19 cellular contexts compared by ENCODE assay signal in the genomic region with DNA sequence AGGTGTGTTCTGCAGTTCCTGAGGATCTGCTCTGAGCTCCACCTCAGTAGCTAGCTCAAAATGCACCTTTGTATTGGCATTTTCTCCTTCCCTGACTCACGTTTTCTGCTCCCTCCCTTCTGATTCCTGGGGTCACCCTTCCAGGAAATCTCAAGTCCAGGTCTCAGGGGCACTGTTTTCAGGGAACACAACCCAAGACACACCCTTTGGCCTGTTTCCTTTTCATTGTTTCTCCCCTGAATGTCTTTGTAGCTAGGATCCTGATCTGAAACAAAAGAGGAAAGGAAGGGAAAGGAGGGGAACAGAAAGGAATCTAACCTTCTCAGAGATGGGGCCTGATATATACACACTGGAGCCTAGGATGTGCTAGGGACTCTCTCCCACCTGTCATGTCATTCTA. TPM values are rescaled to one million over a fixed set of nuclear protein-coding genes. Genes with fewer than 3 reads are reported as not detected.
A peak's percentile ranks its signal among the peaks of the same experiment; 100 is the strongest.
DNase-seq lines count a peak whose midpoint lies in the region; ATAC-seq and TF ChIP-seq lines count a peak whose summit lies in the region.
"Had no signal": no experiment of that assay in that cellular context is flagged by ENCODE, and none has a peak within 500 bp of the region (broad histone marks: within the 10 kb centered on the region; RNA-seq: fewer than 3 reads in every experiment).

No MANE protein-coding gene starts in this region.

- no peak overlapping the region for H3K4me2 ChIP-seq in H9 (ENCODE audit: insufficient read depth, insufficient read length, low read length)
- H3K4me2 ChIP-seq: BLaER1 treated with 17β-estradiol and CSF1 and Interleukin-3, amounts not matched to agents 10 nM and 100 nM; GM23338 had no signal

- H3K79me2 ChIP-seq in H9 (ENCODE audit: insufficient read depth, low read length) = no peaks in the 10 kb centered on the region

- H3K4me1 ChIP-seq in left ventricle myocardium inferior (peaks cover 17% of the 10 kb centered on the region), right atrium auricular region (no peaks in the 10 kb centered on the region), H9 (ENCODE audit: insufficient read depth, low read length) (no peaks in the 10 kb centered on the region), lower lobe of right lung (peaks cover 10% of the 10 kb centered on the region), skeletal muscle tissue (ENCODE audit: control insufficient read depth in 3 of 3, insufficient read depth in 3 of 3, low read length in 3 of 3) (peaks cover 0 to 4% (median 0%) of the 10 kb centered on the region in 3 donors)

- H3K4me3 ChIP-seq in left ventricle myocardium inferior = no peak overlapping the region
- no peak overlapping the region for H3K4me3 ChIP-seq in right atrium auricular region
- no peak overlapping the region for H3K4me3 ChIP-seq in lower lobe of right lung
- no peak overlapping the region for H3K4me3 ChIP-seq in skeletal muscle tissue (ENCODE audit: low read length in 3 of 3)
- H3K4me3 ChIP-seq in H7 (ENCODE audit: insufficient read depth, low read depth, low read length) = no peak overlapping the region
- H3K4me3 ChIP-seq: BLaER1 treated with 17β-estradiol and CSF1 and Interleukin-3, amounts not matched to agents 10 nM and 100 nM; GM23338 had no signal

- H3K4me3 Mint-ChIP-seq in H9 = no peak overlapping the region
- H3K4me3 Mint-ChIP-seq: B cell; CD8-positive, alpha-beta T cell; GM23338 had no signal

- no peak overlapping the region for H3K23ac ChIP-seq in H9 (ENCODE audit: insufficient read length, low read depth, low read length)

- H3K4me1 Mint-ChIP-seq in H9 = peaks cover 0 to 6% of the 10 kb centered on the region in 2 experiments; a peak in 2 of 4 replicates
- H3K4me1 Mint-ChIP-seq: B cell, GM23338 had no signal

- H3K23me2 ChIP-seq in H9 (ENCODE audit: insufficient read length, low read depth, low read length, poor library complexity, severe bottlenecking) = no peaks in the 10 kb centered on the region

- no peak for DNase-seq in left ventricle myocardium inferior
- DNase-seq in right atrium auricular region (ENCODE audit: low spot score) = no peak
- DNase-seq in H9 = no peak
- DNase-seq in lower lobe of right lung = no peak
- no peak for DNase-seq in H7
- no peak for DNase-seq in stimulated activated CD8-positive, alpha-beta memory T cell treated with anti-CD3 and anti-CD28 coated beads, Interleukin-4, amount 100 ng/mL, for 48 hours
- DNase-seq: CD8-positive, alpha-beta T cell; COR-L47; DMS 273 treated with DMSO at 0.1 percent for 48 hours; DMS53; DND-41; EL had no signal

- H2BK120ac ChIP-seq in H9 (ENCODE audit: low read depth, low read length, poor library complexity, severe bottlenecking) = no peak overlapping the region

- no peak overlapping the region for H2BK12ac ChIP-seq in H9 (ENCODE audit: insufficient read length, low read depth, low read length)

- H2AFZ ChIP-seq in H9 (ENCODE audit: low read length) = peak overlapping the region; percentile 23

- no peak overlapping the region for H4K8ac ChIP-seq in H9 (replicated peaks; ENCODE audit: insufficient read length, low read depth, low read length)

- no peak overlapping the region for H3K56ac ChIP-seq in H9 (ENCODE audit: insufficient read length, low read depth, low read length)

- no peaks in the 10 kb centered on the region for H3K36me3 ChIP-seq in left ventricle myocardium inferior
- no peaks in the 10 kb centered on the region for H3K36me3 ChIP-seq in right atrium auricular region
- no peaks in the 10 kb centered on the region for H3K36me3 ChIP-seq in lower lobe of right lung
- H3K36me3 ChIP-seq in skeletal muscle tissue (ENCODE audit: control insufficient read depth in 3 of 3, insufficient read depth in 3 of 3, low read length in 3 of 3) = no peaks in the 10 kb centered on the region
- no peaks in the 10 kb centered on the region for H3K36me3 ChIP-seq in H7 (replicated peaks; ENCODE audit: control insufficient read depth, insufficient read depth, low read length)
- H3K36me3 ChIP-seq: BLaER1 treated with 17β-estradiol and CSF1 and Interleukin-3, amounts not matched to agents 10 nM and 100 nM had no signal

- peak overlapping the region; percentile 71 for H3K27ac ChIP-seq in left ventricle myocardium inferior (replicated peaks)
- peak overlapping the region in 1 of 2 donors; percentile 0 for H3K27ac ChIP-seq in right atrium auricular region
- no peak overlapping the region for H3K27ac ChIP-seq in H9 (ENCODE audit: insufficient read length, low read depth, low read length)
- H3K27ac ChIP-seq in lower lobe of right lung = peak overlapping the region; percentile 53
- H3K27ac ChIP-seq in skeletal muscle tissue (ENCODE audit: low read depth, low read length) = peak overlapping the region; percentile 47
- H3K27ac ChIP-seq: BLaER1 treated with 17β-estradiol and CSF1 and Interleukin-3, amounts not matched to agents 10 nM and 100 nM had no signal

- no peak overlapping the region for H2BK5ac ChIP-seq in H9 (ENCODE audit: insufficient read length, low read length)

- peak overlapping the region in 1 of 3 experiments; percentile 43; a peak in 2 of 7 replicates for H3K27ac Mint-ChIP-seq in H9
- H3K27ac Mint-ChIP-seq: B cell; CD8-positive, alpha-beta T cell; GM23338 had no signal

- H2AK5ac ChIP-seq in H9 (ENCODE audit: insufficient read length, low read length) = no peak overlapping the region

- H3K79me1 ChIP-seq in H9 (ENCODE audit: insufficient read depth, low read depth, low read length, poor library complexity, severe bottlenecking) = no peaks in the 10 kb centered on the region

- H2BK20ac ChIP-seq in H9 (ENCODE audit: low read depth, low read length, poor library complexity, severe bottlenecking) = no peak overlapping the region

- no peak overlapping the region for H2BK15ac ChIP-seq in H9 (ENCODE audit: low read depth, low read length)

- H4K91ac ChIP-seq in H9 (ENCODE audit: insufficient read length, low read depth, low read length) = no peak overlapping the region

- intact Hi-C loops in left ventricle myocardium inferior (cut with micrococcal nuclease) (no loop called here), lower lobe of right lung (cut with DNase I) (no loop called here)

- H4K5ac ChIP-seq in H9 (ENCODE audit: insufficient read length, low read depth, low read length) = no peak overlapping the region

- H3K27me3 Mint-ChIP-seq in H9 (ENCODE audit: low read depth) = peaks cover 85% of the 10 kb centered on the region

- no peaks in the 10 kb centered on the region for H4K20me1 ChIP-seq in H9 (ENCODE audit: control insufficient read depth, insufficient read depth, insufficient read length)
- H4K20me1 ChIP-seq: BLaER1 treated with 17β-estradiol and CSF1 and Interleukin-3, amounts not matched to agents 10 nM and 100 nM had no signal

- no peak overlapping the region for H3K18ac ChIP-seq in H9 (ENCODE audit: insufficient read length, low read depth, low read length)

- no peaks in the 10 kb centered on the region for H3K36me3 Mint-ChIP-seq in H9 (ENCODE audit: insufficient read depth in 1 of 3, low read depth in 3 of 3)
- H3K36me3 Mint-ChIP-seq: CD8-positive, alpha-beta T cell had no signal

- H3K9me3 ChIP-seq in left ventricle myocardium inferior (replicated peaks) (no peaks in the 10 kb centered on the region), right atrium auricular region (no peaks in the 10 kb centered on the region), H9 (ENCODE audit: control insufficient read depth, low read depth, low read length) (no peaks in the 10 kb centered on the region), lower lobe of right lung (no peaks in the 10 kb centered on the region), skeletal muscle tissue (ENCODE audit: control insufficient read depth in 3 of 3, low read length in 3 of 3) (no peaks in the 10 kb centered on the region)
- H3K9me3 ChIP-seq: BLaER1 treated with 17β-estradiol and CSF1 and Interleukin-3, amounts not matched to agents 10 nM and 100 nM had no signal

- no peak overlapping the region for H3T11ph ChIP-seq in H9 (ENCODE audit: low read length)

- H3K9me3 Mint-ChIP-seq in H9 = no peaks in the 10 kb centered on the region
- H3K9me3 Mint-ChIP-seq: CD8-positive, alpha-beta T cell; GM23338 had no signal

- H3K9ac ChIP-seq in H9 (ENCODE audit: extremely low read depth, insufficient read length, low read length) = no peak overlapping the region
- peak overlapping the region in 1 of 3 donors; percentile 54 for H3K9ac ChIP-seq in skeletal muscle tissue (ENCODE audit: low read depth in 1 of 3, low read length in 3 of 3)
- H3K9ac ChIP-seq: BLaER1 treated with 17β-estradiol and CSF1 and Interleukin-3, amounts not matched to agents 10 nM and 100 nM had no signal

- no peak overlapping the region; the same call in 1 of the 2 replicates for H3K14ac ChIP-seq in H9 (ENCODE audit: insufficient read depth, low read length)

- no peak for TF ChIP-seq CTCF in left ventricle myocardium inferior (IDR thresholded peaks at IDR 0.05; ENCODE audit: borderline replicate concordance)
- no peak for TF ChIP-seq CTCF in right atrium auricular region (IDR thresholded peaks at IDR 0.05)
- no peak for TF ChIP-seq CTCF in H9 (conservative IDR thresholded peaks at IDR 0.05)
- no peak for TF ChIP-seq CTCF in lower lobe of right lung (IDR thresholded peaks at IDR 0.05)

- no peak overlapping the region; the same call in 1 of the 2 replicates for H3K4ac ChIP-seq in H9 (ENCODE audit: low read depth, low read length)

- WGBS in H9 (ENCODE audit: extremely low coverage, insufficient read length, low lambda C conversion rate) = no CpG with 5 or more reads among the region's 1 CpG

- peaks cover 35% of the 10 kb centered on the region for H3K27me3 ChIP-seq in left ventricle myocardium inferior (ENCODE audit: low read depth)
- H3K27me3 ChIP-seq in right atrium auricular region = no peaks in the 10 kb centered on the region
- no peaks in the 10 kb centered on the region; the same call in 1 of the 2 replicates for H3K27me3 ChIP-seq in H9 (ENCODE audit: insufficient read depth, low read length)
- no peaks in the 10 kb centered on the region for H3K27me3 ChIP-seq in lower lobe of right lung (ENCODE audit: low read depth)
- peaks cover 7 to 17% (median 15%) of the 10 kb centered on the region in 3 donors for H3K27me3 ChIP-seq in skeletal muscle tissue (ENCODE audit: control insufficient read depth in 3 of 3, insufficient read depth in 3 of 3, low read length in 3 of 3)
- H3K27me3 ChIP-seq in H7 (ENCODE audit: control insufficient read depth, insufficient read depth, low read length) = peaks cover 40% of the 10 kb centered on the region

- no peak for ATAC-seq in lower lobe of right lung
- no peak for ATAC-seq in GM19395 (IDR thresholded peaks at IDR 0.05; ENCODE audit: unreplicated experiment)
- ATAC-seq: CD8-positive, alpha-beta T cell; GM23338 had no signal

RNA-seq across cellular contexts. Expression of a gene that starts 7.3 kb away (rescaled TPM):
- total RNA-seq in left ventricle myocardium inferior (3.6 TPM), right atrium auricular region (1 to 10 TPM; 1.9 to 3.8 TPM), H9 (2021) (0.35 TPM in 1 of 2 replicates, not detected in the other), lower lobe of right lung (27.9 TPM), skeletal muscle tissue (1.6 TPM)
- total RNA-seq in H7 (2014; rRNA removed; shearing (Covaris generic)) = not detected in 2 replicates
- total RNA-seq: A172, G401 had no signal

RNA-seq across cellular contexts. Expression of a gene that starts 12.3 kb away (rescaled TPM):
- total RNA-seq in left ventricle myocardium inferior = 26.6 TPM
- total RNA-seq in right atrium auricular region = 10 to 100 TPM; 17.1 to 25.5 TPM
- 0.09 and 0.53 TPM in 2 replicates for total RNA-seq in H9 (2021)
- 42.7 TPM for total RNA-seq in lower lobe of right lung
- 9.9 TPM for total RNA-seq in skeletal muscle tissue
- total RNA-seq in H7 (2014; rRNA removed; shearing (Covaris generic)) = 0.17 TPM in 1 of 2 replicates, not detected in the other
- total RNA-seq: A172, G401 had no signal

RNA-seq across cellular contexts. Expression of a gene that starts 20.8 kb away (rescaled TPM):
- total RNA-seq in left ventricle myocardium inferior = 20.6 TPM
- 10 to 100 TPM; 12.5 to 13.4 TPM for total RNA-seq in right atrium auricular region
- 43.0 and 46.4 TPM in 2 replicates for total RNA-seq in H9 (2021)
- total RNA-seq in lower lobe of right lung = 37.0 TPM
- total RNA-seq in skeletal muscle tissue = 21.4 TPM
- total RNA-seq in H7 (2014; rRNA removed; shearing (Covaris generic)) = 12.2 and 28.3 TPM in 2 replicates
- total RNA-seq: A172; CD8-positive, alpha-beta T cell had no signal

RNA-seq across cellular contexts. Expression of a gene that starts 35.8 kb away (rescaled TPM):
- total RNA-seq in left ventricle myocardium inferior = 1.8 TPM
- total RNA-seq in right atrium auricular region = 1 to 10 TPM; 1.9 to 3.0 TPM
- 8.9 and 9.2 TPM in 2 replicates for total RNA-seq in H9 (2021)
- total RNA-seq in lower lobe of right lung = 14.1 TPM
- 2.1 TPM for total RNA-seq in skeletal muscle tissue
- 4.2 and 5.0 TPM in 2 replicates for total RNA-seq in H7 (2014; rRNA removed; shearing (Covaris generic))

RNA-seq across cellular contexts. Expression of a gene that starts 37.2 kb away (rescaled TPM):
- total RNA-seq in left ventricle myocardium inferior (0.71 TPM), right atrium auricular region (1 to 10 TPM in 1 of 2 donors, under 1 TPM in 1; 0.98 to 1.4 TPM), H9 (2021) (13.0 and 13.4 TPM in 2 replicates), lower lobe of right lung (5.9 TPM), skeletal muscle tissue (1.6 TPM)
- total RNA-seq in H7 (2014; rRNA removed; shearing (Covaris generic)) = 4.8 and 7.8 TPM in 2 replicates
